In genomic region chr13:94112731-94113130, GRCh38 we compare ENCODE assay signal across 26 cellular contexts.
DNase-seq lines count a peak whose midpoint lies in the region; ATAC-seq and TF ChIP-seq lines count a peak whose summit lies in the region.
"Had no signal": no experiment of that assay in that cellular context is flagged by ENCODE, and none has a peak within 500 bp of the region (broad histone marks: within the 10 kb centered on the region; RNA-seq: fewer than 3 reads in every experiment).

No MANE protein-coding gene starts in this region.

- no peak overlapping the region for H3K4ac ChIP-seq in mesendoderm (ENCODE audit: low read depth, low read length)

- no peak overlapping the region for H4K8ac ChIP-seq in mesendoderm (ENCODE audit: low read depth, low read length)

- no peak overlapping the region for H2BK120ac ChIP-seq in mesendoderm (ENCODE audit: low read depth, low read length)

- DNase-seq in HFFc6 (no peak), choroid plexus epithelial cell (ENCODE audit: low read depth) (no peak), mesendoderm (peak; percentile 21), NCI-H128 (lab: John Stamatoyannopoulos, UW; ENCODE audit: unreplicated experiment) (no peak), D341Med (ENCODE audit: low spot score) (no peak)
- no peak for DNase-seq in stimulated activated CD4-positive, alpha-beta T cell treated with anti-CD3 and anti-CD28 coated beads, Interleukin-12 subunit alpha, Interleukin-12 subunit beta, amount 100 ng/mL, for 4 hours
- DNase-seq: activated CD4-positive, alpha-beta memory T cell treated with anti-CD3 and anti-CD28 coated beads, Interleukin-2, amount 10 ng/mL, durations not matched to agents 7 days and 5 days; activated CD4-positive, CD25-positive, alpha-beta regulatory T cell treated with anti-CD3 and anti-CD28 coated beads, Interleukin-2, amount 50 U/mL, for 72 hours; amygdala; CD4-positive, CD25-positive, alpha-beta regulatory T cell; cortex of kidney; effector memory CD8-positive, alpha-beta T cell; KG1; natural killer cell; NCI-H146; stimulated activated CD4-positive, alpha-beta T cell treated with anti-CD3 and anti-CD28 coated beads, Interleukin-4, amount 100 ng/mL, for 24 hours; T-helper 17 cell; upper lobe of left lung had no signal

- no peak for ATAC-seq in HG03039 (IDR thresholded peaks at IDR 0.05; ENCODE audit: unreplicated experiment)
- ATAC-seq: activated T-helper 17 cell treated with anti-CD3 and anti-CD28 coated beads, Interleukin-2, amount 50 U/mL, for 72 hours; effector memory CD8-positive, alpha-beta T cell; natural killer cell; stimulated activated effector memory CD8-positive, alpha-beta T cell treated with anti-CD3 and anti-CD28 coated beads, Interleukin-12 subunit alpha, Interleukin-12 subunit beta, amount 100 ng/mL, for 72 hours; T-helper 17 cell had no signal

- no peak overlapping the region for H3K23ac ChIP-seq in mesendoderm (ENCODE audit: low read length)

- H3K56ac ChIP-seq in mesendoderm (ENCODE audit: low read length), result no peak overlapping the region

- no peak overlapping the region for H2AK5ac ChIP-seq in mesendoderm (ENCODE audit: low read length)

- no peaks in the 10 kb centered on the region for H3K36me3 Mint-ChIP-seq in HFFc6 (ENCODE audit: low read depth)
- H3K36me3 Mint-ChIP-seq: activated naive CD4-positive, alpha-beta T cell treated with anti-CD3 and anti-CD28 coated beads, Interleukin-2, amount 50 U/mL, for 24 hours; CD4-positive, CD25-positive, alpha-beta regulatory T cell; natural killer cell; stimulated activated effector memory CD8-positive, alpha-beta T cell treated with anti-CD3 and anti-CD28 coated beads, Interleukin-12 subunit alpha, Interleukin-12 subunit beta, amount 100 ng/mL, for 72 hours had no signal

- H3K4me3 Mint-ChIP-seq in HFFc6, result no peak overlapping the region
- H3K4me3 Mint-ChIP-seq: activated CD4-positive, alpha-beta memory T cell treated with anti-CD3 and anti-CD28 coated beads, Interleukin-2, amount 10 ng/mL, durations not matched to agents 7 days and 5 days; activated naive CD4-positive, alpha-beta T cell treated with anti-CD3 and anti-CD28 coated beads, Interleukin-2, amount 50 U/mL, for 24 hours; activated T-helper 17 cell treated with anti-CD3 and anti-CD28 coated beads, Interleukin-2, amount 50 U/mL, for 72 hours; CD4-positive, CD25-positive, alpha-beta regulatory T cell; effector memory CD8-positive, alpha-beta T cell; natural killer cell; stimulated activated effector memory CD8-positive, alpha-beta T cell treated with anti-CD3 and anti-CD28 coated beads, Interleukin-12 subunit alpha, Interleukin-12 subunit beta, amount 100 ng/mL, for 72 hours; T-helper 17 cell had no signal

- no peaks in the 10 kb centered on the region for H3K79me1 ChIP-seq in mesendoderm (ENCODE audit: low read length)

- WGBS in mesendoderm (ENCODE audit: extremely low coverage, insufficient coverage, low lambda C conversion rate), result no CpG with 5 or more reads among the region's 2 CpGs

- peak overlapping the region; percentile 38; the same call in 1 of the 2 replicates for H3K27ac Mint-ChIP-seq in HFFc6
- H3K27ac Mint-ChIP-seq: activated CD4-positive, alpha-beta memory T cell treated with anti-CD3 and anti-CD28 coated beads, Interleukin-2, amount 10 ng/mL, durations not matched to agents 7 days and 5 days; activated naive CD4-positive, alpha-beta T cell treated with anti-CD3 and anti-CD28 coated beads, Interleukin-2, amount 50 U/mL, for 24 hours; activated T-helper 17 cell treated with anti-CD3 and anti-CD28 coated beads, Interleukin-2, amount 50 U/mL, for 72 hours; CD4-positive, CD25-positive, alpha-beta regulatory T cell; effector memory CD8-positive, alpha-beta T cell; natural killer cell; stimulated activated effector memory CD8-positive, alpha-beta T cell treated with anti-CD3 and anti-CD28 coated beads, Interleukin-12 subunit alpha, Interleukin-12 subunit beta, amount 100 ng/mL, for 72 hours; T-helper 17 cell had no signal

- no peaks in the 10 kb centered on the region for H3K36me3 ChIP-seq in mesendoderm (ENCODE audit: control insufficient read depth, insufficient read depth, low read length)
- H3K36me3 ChIP-seq: cardiac muscle cell, esophagus muscularis mucosa, pancreas, right atrium auricular region, upper lobe of left lung had no signal

- no peak overlapping the region for H3K4me3 ChIP-seq in choroid plexus epithelial cell (ENCODE audit: low read depth, low read length)
- no peak overlapping the region for H3K4me3 ChIP-seq in mesendoderm (ENCODE audit: low read length)
- H3K4me3 ChIP-seq: cardiac muscle cell, esophagus muscularis mucosa, pancreas, right atrium auricular region, upper lobe of left lung had no signal

- no peak overlapping the region for H2BK5ac ChIP-seq in mesendoderm (ENCODE audit: low read length)

- no peak overlapping the region for H3K27ac ChIP-seq in mesendoderm (ENCODE audit: low read depth, low read length)
- H3K27ac ChIP-seq: cardiac muscle cell, esophagus muscularis mucosa, pancreas, right atrium auricular region, upper lobe of left lung had no signal

- H3K27me3 Mint-ChIP-seq in HFFc6 (ENCODE audit: insufficient read depth), result no peaks in the 10 kb centered on the region
- H3K27me3 Mint-ChIP-seq: activated CD4-positive, alpha-beta memory T cell treated with anti-CD3 and anti-CD28 coated beads, Interleukin-2, amount 10 ng/mL, durations not matched to agents 7 days and 5 days; activated naive CD4-positive, alpha-beta T cell treated with anti-CD3 and anti-CD28 coated beads, Interleukin-2, amount 50 U/mL, for 24 hours; CD4-positive, CD25-positive, alpha-beta regulatory T cell; effector memory CD8-positive, alpha-beta T cell; T-helper 17 cell had no signal

- H3K4me2 ChIP-seq in mesendoderm (ENCODE audit: low read length), result no peak overlapping the region

- no peak overlapping the region for H2BK15ac ChIP-seq in mesendoderm (replicated peaks; ENCODE audit: low read depth)

- H3K18ac ChIP-seq in mesendoderm (ENCODE audit: low read length), result no peak overlapping the region

- H3K9ac ChIP-seq in mesendoderm (ENCODE audit: low read length), result no peak overlapping the region

- peaks cover 2% of the 10 kb centered on the region for H3K4me1 ChIP-seq in mesendoderm (ENCODE audit: control insufficient read depth, low read depth, low read length)
- H3K4me1 ChIP-seq: esophagus muscularis mucosa, right atrium auricular region, upper lobe of left lung had no signal

- H3K9me3 Mint-ChIP-seq in HFFc6, result no peaks in the 10 kb centered on the region
- H3K9me3 Mint-ChIP-seq: activated CD4-positive, alpha-beta memory T cell treated with anti-CD3 and anti-CD28 coated beads, Interleukin-2, amount 10 ng/mL, durations not matched to agents 7 days and 5 days; activated naive CD4-positive, alpha-beta T cell treated with anti-CD3 and anti-CD28 coated beads, Interleukin-2, amount 50 U/mL, for 24 hours; activated T-helper 17 cell treated with anti-CD3 and anti-CD28 coated beads, Interleukin-2, amount 50 U/mL, for 72 hours; effector memory CD8-positive, alpha-beta T cell; natural killer cell; stimulated activated effector memory CD8-positive, alpha-beta T cell treated with anti-CD3 and anti-CD28 coated beads, Interleukin-12 subunit alpha, Interleukin-12 subunit beta, amount 100 ng/mL, for 72 hours had no signal

- no peaks in the 10 kb centered on the region for H3K79me2 ChIP-seq in mesendoderm (ENCODE audit: control insufficient read depth, insufficient read depth, low read length)

- peak; percentile 25; the same call in 1 of the 2 replicates for TF ChIP-seq CTCF in HFFc6 (IDR thresholded peaks at IDR 0.05)
- TF ChIP-seq CTCF in choroid plexus epithelial cell (conservative IDR thresholded peaks at IDR 0.05; ENCODE audit: low read depth, low read length), result peak; percentile 30

- H3K4me1 Mint-ChIP-seq in HFFc6 (ENCODE audit: low read depth), result peaks cover 46% of the 10 kb centered on the region
- H3K4me1 Mint-ChIP-seq: activated CD4-positive, alpha-beta memory T cell treated with anti-CD3 and anti-CD28 coated beads, Interleukin-2, amount 10 ng/mL, durations not matched to agents 7 days and 5 days; activated naive CD4-positive, alpha-beta T cell treated with anti-CD3 and anti-CD28 coated beads, Interleukin-2, amount 50 U/mL, for 24 hours; activated T-helper 17 cell treated with anti-CD3 and anti-CD28 coated beads, Interleukin-2, amount 50 U/mL, for 72 hours; natural killer cell; stimulated activated effector memory CD8-positive, alpha-beta T cell treated with anti-CD3 and anti-CD28 coated beads, Interleukin-12 subunit alpha, Interleukin-12 subunit beta, amount 100 ng/mL, for 72 hours; T-helper 17 cell had no signal

- H3K27me3 ChIP-seq in mesendoderm (ENCODE audit: insufficient read depth, low read length, poor library complexity), result no peaks in the 10 kb centered on the region
- H3K27me3 ChIP-seq: cardiac muscle cell, esophagus muscularis mucosa, pancreas, right atrium auricular region, upper lobe of left lung had no signal

- H4K5ac ChIP-seq in mesendoderm (ENCODE audit: low read length), result no peak overlapping the region
